In the genomic region with DNA sequence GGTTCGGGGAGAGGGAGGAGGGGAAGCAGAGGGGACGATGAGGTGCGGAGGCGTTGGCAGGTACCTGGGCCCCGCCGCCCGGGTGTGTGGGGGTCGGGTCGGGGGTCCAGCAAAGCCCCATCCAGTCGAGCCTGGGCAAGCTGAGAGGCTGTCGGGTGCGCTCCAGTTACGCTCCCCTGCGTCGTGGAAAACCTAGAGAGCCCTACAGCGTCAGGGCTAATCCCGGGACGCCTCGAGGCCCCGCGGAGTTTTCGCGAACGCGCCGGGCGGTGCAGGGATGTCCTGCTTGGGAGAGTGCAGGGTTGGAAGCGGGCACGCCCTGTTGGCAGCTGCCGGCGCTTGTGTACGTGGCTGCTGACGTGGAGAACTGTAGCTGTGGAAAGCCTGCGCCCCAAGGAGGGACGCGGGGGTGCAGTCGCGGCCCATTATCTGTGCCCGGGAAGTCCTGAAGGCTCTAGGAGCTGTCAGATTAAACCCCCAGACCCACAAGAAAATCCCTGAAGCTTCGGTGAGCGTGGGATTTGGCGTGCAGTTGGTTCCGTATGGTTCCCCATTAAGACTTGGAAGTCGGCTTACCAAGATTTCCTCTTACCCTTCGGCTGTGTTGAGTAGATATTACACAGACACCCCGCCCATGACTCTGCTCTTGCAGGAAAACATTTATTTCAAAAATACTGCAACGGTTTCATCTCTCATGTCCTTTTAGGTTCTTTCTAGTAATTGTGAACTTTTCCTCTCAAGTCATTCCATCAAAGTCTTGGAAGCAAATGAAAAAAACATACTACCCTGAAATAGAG, we compare ENCODE assay signal across 8 cellular contexts. TPM values are rescaled to one million over a fixed set of nuclear protein-coding genes. Genes with fewer than 3 reads are reported as not detected.
DNase-seq lines count a peak whose midpoint lies in the region; ATAC-seq, FAIRE-seq and TF ChIP-seq lines count a peak whose summit lies in the region.

No MANE protein-coding gene starts in this region.

- intact Hi-C loops in ascending aorta (cut with DNase I) (loop anchor here (1.0 to 5.0 kb wide), 4 partner anchors 11 to 233 kb away; no protein-coding TSS in a partner anchor), sciatic nerve (cut with DNase I) (loop anchor here (5.0 kb wide), 1 partner anchor 652 kb away; no protein-coding TSS in a partner anchor)

- peak overlapping the region; percentile 89 to 95 for H3K4me3 ChIP-seq in ascending aorta

- DNase-seq in ELF-1 (ENCODE audit: low read depth, low spot score) (peak; percentile 75), T-helper 2 cell (peak; percentile 44 to 91 (median 73)), ascending aorta (ENCODE audit: low spot score in 2 of 2) (peak; percentile 80 to 97), hypothalamus (lab: John Stamatoyannopoulos, UW) (peak in 50 of 51 donors; percentile 30 to 91 (median 78)), sciatic nerve (ENCODE audit: low spot score) (peak; percentile 95), HTR-8/SVneo (ENCODE audit: insufficient read length, low spot score) (no peak)

- ATAC-seq in GM21717 (IDR thresholded peaks at IDR 0.05; ENCODE audit: unreplicated experiment): peak; percentile 45
- peak; percentile 94 for ATAC-seq in sciatic nerve

- FAIRE-seq in HTR-8/SVneo (lab: Jason Lieb, UNC): no peak

- H3K9me3 ChIP-seq in KOPT-K1 (ENCODE audit: insufficient read depth, low read length, poor library complexity, severe bottlenecking): no peaks in the 10 kb centered on the region
- no peaks in the 10 kb centered on the region for H3K9me3 ChIP-seq in ascending aorta

- H3K36me3 ChIP-seq in KOPT-K1 (ENCODE audit: insufficient read depth, low read length) (no peaks in the 10 kb centered on the region), ascending aorta (no peaks in the 10 kb centered on the region)

- no peaks in the 10 kb centered on the region for H3K27me3 ChIP-seq in ascending aorta

- H3K27ac ChIP-seq in KOPT-K1 (ENCODE audit: low read depth, low read length, poor library complexity, severe bottlenecking): peak overlapping the region; percentile 98
- peak overlapping the region; percentile 95 to 100 for H3K27ac ChIP-seq in ascending aorta

- peaks cover 14 to 42% of the 10 kb centered on the region in 2 donors for H3K4me1 ChIP-seq in ascending aorta

- TF ChIP-seq CTCF in ascending aorta (IDR thresholded peaks at IDR 0.05): peak in 2 of 3 experiments; percentile 10 to 12

RNA-seq across cellular contexts. Expression of gene SLC38A2, which starts 11.3 kb away (rescaled TPM):
- total RNA-seq in ascending aorta (384 TPM), sciatic nerve (285 TPM)
